ENCODE assay signal across 1 cellular context in the genomic region with DNA sequence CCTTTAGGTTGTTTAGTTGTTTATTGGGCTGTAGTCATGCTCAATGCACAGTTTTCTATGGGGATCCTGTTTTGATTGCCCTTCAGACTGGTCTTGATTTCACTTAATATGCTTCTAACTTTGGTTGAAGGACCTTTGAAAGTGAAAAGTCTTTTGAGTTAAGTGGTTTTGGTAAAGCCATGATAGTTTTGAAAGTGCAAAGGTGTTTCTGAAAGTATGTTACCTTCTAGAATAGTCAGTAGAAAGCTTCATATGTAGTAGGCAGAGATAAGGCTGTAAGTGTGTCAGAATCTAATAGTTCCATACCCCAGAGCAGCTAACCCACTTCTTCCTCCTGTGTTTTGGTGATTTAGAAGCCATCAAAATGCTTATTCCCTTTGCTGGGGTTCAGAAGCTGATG.
TF ChIP-seq lines count a peak whose summit lies in the region.

No MANE protein-coding gene starts in this region.

TF ChIP-seq in WTC11, 78 proteins besides CTCF, POLR2A, EP300 and RAD21:
- TF ChIP-seq, protein P1, sequence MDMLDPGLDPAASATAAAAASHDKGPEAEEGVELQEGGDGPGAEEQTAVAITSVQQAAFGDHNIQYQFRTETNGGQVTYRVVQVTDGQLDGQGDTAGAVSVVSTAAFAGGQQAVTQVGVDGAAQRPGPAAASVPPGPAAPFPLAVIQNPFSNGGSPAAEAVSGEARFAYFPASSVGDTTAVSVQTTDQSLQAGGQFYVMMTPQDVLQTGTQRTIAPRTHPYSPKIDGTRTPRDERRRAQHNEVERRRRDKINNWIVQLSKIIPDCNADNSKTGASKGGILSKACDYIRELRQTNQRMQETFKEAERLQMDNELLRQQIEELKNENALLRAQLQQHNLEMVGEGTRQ (CRISPR knock-in tag; IDR thresholded peaks at IDR 0.05), result no peak
- TF ChIP-seq SP1 (CRISPR knock-in tag; conservative IDR thresholded peaks at IDR 0.05) (no peak), SMAD3 (CRISPR knock-in tag; IDR thresholded peaks at IDR 0.05; ENCODE audit: borderline replicate concordance) (no peak), FOXP1 (CRISPR knock-in tag; IDR thresholded peaks at IDR 0.05; ENCODE audit: borderline replicate concordance) (no peak), ZNF396 (CRISPR knock-in tag; IDR thresholded peaks at IDR 0.05; ENCODE audit: borderline replicate concordance) (no peak), MYBL2 (CRISPR knock-in tag; IDR thresholded peaks at IDR 0.05) (no peak)
- TF ChIP-seq, protein P2, sequence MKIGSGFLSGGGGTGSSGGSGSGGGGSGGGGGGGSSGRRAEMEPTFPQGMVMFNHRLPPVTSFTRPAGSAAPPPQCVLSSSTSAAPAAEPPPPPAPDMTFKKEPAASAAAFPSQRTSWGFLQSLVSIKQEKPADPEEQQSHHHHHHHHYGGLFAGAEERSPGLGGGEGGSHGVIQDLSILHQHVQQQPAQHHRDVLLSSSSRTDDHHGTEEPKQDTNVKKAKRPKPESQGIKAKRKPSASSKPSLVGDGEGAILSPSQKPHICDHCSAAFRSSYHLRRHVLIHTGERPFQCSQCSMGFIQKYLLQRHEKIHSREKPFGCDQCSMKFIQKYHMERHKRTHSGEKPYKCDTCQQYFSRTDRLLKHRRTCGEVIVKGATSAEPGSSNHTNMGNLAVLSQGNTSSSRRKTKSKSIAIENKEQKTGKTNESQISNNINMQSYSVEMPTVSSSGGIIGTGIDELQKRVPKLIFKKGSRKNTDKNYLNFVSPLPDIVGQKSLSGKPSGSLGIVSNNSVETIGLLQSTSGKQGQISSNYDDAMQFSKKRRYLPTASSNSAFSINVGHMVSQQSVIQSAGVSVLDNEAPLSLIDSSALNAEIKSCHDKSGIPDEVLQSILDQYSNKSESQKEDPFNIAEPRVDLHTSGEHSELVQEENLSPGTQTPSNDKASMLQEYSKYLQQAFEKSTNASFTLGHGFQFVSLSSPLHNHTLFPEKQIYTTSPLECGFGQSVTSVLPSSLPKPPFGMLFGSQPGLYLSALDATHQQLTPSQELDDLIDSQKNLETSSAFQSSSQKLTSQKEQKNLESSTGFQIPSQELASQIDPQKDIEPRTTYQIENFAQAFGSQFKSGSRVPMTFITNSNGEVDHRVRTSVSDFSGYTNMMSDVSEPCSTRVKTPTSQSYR (CRISPR knock-in tag; IDR thresholded peaks at IDR 0.05), result no peak
- TF ChIP-seq, protein P3, sequence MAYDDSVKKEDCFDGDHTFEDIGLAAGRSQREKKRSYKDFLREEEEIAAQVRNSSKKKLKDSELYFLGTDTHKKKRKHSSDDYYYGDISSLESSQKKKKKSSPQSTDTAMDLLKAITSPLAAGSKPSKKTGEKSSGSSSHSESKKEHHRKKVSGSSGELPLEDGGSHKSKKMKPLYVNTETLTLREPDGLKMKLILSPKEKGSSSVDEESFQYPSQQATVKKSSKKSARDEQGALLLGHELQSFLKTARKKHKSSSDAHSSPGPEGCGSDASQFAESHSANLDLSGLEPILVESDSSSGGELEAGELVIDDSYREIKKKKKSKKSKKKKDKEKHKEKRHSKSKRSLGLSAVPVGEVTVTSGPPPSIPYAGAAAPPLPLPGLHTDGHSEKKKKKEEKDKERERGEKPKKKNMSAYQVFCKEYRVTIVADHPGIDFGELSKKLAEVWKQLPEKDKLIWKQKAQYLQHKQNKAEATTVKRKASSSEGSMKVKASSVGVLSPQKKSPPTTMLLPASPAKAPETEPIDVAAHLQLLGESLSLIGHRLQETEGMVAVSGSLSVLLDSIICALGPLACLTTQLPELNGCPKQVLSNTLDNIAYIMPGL (CRISPR knock-in tag; IDR thresholded peaks at IDR 0.05), result no peak
